Comparison of ENCODE assay signal across 28 cellular contexts in the genomic region with DNA sequence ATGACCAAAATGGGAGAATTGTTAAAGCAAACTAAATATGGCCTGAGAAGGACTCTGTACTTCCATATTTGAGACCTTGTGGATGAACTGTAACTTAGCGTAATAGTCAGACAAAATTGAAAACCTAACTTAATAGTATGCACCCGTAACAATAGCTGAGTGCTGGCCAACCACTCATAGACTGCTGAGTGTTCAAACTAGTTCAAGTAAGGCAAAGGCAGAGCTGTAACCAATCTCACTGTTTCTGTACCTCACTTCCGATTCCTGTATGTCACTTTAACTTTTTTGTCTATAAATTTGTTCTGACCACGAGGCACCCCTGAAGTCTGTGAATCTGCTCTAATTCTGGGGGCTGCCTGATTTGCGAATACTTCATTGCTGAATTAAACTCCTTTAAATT. TPM values are rescaled to one million over a fixed set of nuclear protein-coding genes. Genes with fewer than 3 reads are reported as not detected.
"Had no signal": no experiment of that assay in that cellular context is flagged by ENCODE, and none has a peak within 500 bp of the region (broad histone marks: within the 10 kb centered on the region; RNA-seq: fewer than 3 reads in every experiment).

No MANE protein-coding gene starts in this region.

- H3K27me3 ChIP-seq: colonic mucosa, foreskin keratinocyte, gastrocnemius medialis, heart left ventricle had no signal

- H3K4me3 ChIP-seq: colonic mucosa, coronary artery, dorsolateral prefrontal cortex, esophagus muscularis mucosa, esophagus squamous epithelium, gastrocnemius medialis, gastroesophageal sphincter, heart left ventricle, heart right ventricle had no signal

- FAIRE-seq: colon, endometrium, endothelial cell of umbilical vein, frontal cortex had no signal

- ATAC-seq: effector memory CD8-positive, alpha-beta T cell; esophagus mucosa; foreskin keratinocyte; gastrocnemius medialis; gastroesophageal sphincter; heart left ventricle; heart right ventricle had no signal

- H3K9me3 ChIP-seq: colonic mucosa, esophagus muscularis mucosa, esophagus squamous epithelium, gastrocnemius medialis, gastroesophageal sphincter, heart left ventricle, heart right ventricle had no signal

- H3K4me1 ChIP-seq: colonic mucosa, esophagus muscularis mucosa, esophagus squamous epithelium, foreskin keratinocyte, gastrocnemius medialis, gastroesophageal sphincter, heart left ventricle, heart right ventricle had no signal

- DNase-seq: colonic mucosa; cortex of kidney; dermis blood vessel endothelial cell; dorsolateral prefrontal cortex; effector CD4-positive, alpha-beta T cell; effector CD8-positive, alpha-beta T cell; effector memory CD4-positive, alpha-beta T cell; effector memory CD8-positive, alpha-beta T cell; endodermal cell; erythroblast; esophagus squamous epithelium; foreskin fibroblast; foreskin keratinocyte; foreskin melanocyte; gastrocnemius medialis; glutamatergic neuron; head of caudate nucleus; heart left ventricle; heart right ventricle had no signal

- H3K27ac ChIP-seq: colonic mucosa, coronary artery, dorsolateral prefrontal cortex, epithelial cell of prostate, esophagus muscularis mucosa, esophagus squamous epithelium, foreskin keratinocyte, gastrocnemius medialis, gastroesophageal sphincter, heart left ventricle, heart right ventricle had no signal

- H3K36me3 ChIP-seq: colonic mucosa, esophagus muscularis mucosa, esophagus squamous epithelium, gastrocnemius medialis, gastroesophageal sphincter, heart left ventricle, heart right ventricle had no signal

RNA-seq across cellular contexts. Expression of a gene that starts 33.9 kb away (rescaled TPM):
- total RNA-seq: dermis blood vessel endothelial cell had no signal
